In the genomic region with DNA sequence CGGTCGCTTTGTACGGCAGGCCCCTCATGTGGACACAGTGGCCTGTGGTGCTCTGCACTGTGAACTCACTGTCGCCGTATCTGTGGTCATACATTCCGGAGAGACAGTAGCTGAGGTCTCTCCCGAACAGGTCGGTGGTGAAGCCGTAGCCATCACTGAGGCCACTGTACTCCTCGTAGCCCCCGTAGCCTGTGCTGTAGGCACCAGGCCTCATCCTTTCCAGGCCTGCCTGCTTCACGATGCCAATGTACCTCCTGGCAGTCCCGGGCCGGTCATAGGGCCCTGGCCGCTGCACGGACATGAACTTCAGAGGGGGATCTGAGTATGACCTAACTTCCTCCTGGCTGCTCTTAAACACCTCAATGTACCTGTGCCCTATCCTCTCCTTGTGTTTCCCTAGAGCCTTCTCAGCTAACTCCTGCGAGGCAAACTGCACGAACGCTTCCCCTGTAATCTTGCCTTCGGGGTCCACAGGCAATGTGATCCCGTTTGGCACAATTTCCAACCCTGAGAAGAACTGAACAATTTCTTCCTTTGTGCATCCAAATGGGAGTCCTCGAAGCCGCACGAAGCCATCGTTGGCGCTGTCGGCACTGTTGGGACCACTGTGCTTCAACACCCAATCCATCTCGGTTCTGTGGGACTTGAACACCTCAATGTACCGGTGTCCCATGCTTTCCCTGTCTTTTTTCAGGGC, we compare ENCODE assay signal across 1 cellular context.
A peak's percentile ranks its signal among the peaks of the same experiment; 100 is the strongest.
TF ChIP-seq lines count a peak whose summit lies in the region.

No MANE protein-coding gene starts in this region.

TF ChIP-seq in HepG2, 621 proteins besides CTCF, POLR2A, EP300 and RAD21:
- TF ChIP-seq, protein P1, sequence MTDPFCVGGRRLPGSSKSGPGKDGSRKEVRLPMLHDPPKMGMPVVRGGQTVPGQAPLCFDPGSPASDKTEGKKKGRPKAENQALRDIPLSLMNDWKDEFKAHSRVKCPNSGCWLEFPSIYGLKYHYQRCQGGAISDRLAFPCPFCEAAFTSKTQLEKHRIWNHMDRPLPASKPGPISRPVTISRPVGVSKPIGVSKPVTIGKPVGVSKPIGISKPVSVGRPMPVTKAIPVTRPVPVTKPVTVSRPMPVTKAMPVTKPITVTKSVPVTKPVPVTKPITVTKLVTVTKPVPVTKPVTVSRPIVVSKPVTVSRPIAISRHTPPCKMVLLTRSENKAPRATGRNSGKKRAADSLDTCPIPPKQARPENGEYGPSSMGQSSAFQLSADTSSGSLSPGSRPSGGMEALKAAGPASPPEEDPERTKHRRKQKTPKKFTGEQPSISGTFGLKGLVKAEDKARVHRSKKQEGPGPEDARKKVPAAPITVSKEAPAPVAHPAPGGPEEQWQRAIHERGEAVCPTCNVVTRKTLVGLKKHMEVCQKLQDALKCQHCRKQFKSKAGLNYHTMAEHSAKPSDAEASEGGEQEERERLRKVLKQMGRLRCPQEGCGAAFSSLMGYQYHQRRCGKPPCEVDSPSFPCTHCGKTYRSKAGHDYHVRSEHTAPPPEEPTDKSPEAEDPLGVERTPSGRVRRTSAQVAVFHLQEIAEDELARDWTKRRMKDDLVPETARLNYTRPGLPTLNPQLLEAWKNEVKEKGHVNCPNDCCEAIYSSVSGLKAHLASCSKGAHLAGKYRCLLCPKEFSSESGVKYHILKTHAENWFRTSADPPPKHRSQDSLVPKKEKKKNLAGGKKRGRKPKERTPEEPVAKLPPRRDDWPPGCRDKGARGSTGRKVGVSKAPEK (CRISPR knock-in tag; IDR thresholded peaks at IDR 0.05; ENCODE audit: borderline replicate concordance), result no peak
- TF ChIP-seq, protein P2, sequence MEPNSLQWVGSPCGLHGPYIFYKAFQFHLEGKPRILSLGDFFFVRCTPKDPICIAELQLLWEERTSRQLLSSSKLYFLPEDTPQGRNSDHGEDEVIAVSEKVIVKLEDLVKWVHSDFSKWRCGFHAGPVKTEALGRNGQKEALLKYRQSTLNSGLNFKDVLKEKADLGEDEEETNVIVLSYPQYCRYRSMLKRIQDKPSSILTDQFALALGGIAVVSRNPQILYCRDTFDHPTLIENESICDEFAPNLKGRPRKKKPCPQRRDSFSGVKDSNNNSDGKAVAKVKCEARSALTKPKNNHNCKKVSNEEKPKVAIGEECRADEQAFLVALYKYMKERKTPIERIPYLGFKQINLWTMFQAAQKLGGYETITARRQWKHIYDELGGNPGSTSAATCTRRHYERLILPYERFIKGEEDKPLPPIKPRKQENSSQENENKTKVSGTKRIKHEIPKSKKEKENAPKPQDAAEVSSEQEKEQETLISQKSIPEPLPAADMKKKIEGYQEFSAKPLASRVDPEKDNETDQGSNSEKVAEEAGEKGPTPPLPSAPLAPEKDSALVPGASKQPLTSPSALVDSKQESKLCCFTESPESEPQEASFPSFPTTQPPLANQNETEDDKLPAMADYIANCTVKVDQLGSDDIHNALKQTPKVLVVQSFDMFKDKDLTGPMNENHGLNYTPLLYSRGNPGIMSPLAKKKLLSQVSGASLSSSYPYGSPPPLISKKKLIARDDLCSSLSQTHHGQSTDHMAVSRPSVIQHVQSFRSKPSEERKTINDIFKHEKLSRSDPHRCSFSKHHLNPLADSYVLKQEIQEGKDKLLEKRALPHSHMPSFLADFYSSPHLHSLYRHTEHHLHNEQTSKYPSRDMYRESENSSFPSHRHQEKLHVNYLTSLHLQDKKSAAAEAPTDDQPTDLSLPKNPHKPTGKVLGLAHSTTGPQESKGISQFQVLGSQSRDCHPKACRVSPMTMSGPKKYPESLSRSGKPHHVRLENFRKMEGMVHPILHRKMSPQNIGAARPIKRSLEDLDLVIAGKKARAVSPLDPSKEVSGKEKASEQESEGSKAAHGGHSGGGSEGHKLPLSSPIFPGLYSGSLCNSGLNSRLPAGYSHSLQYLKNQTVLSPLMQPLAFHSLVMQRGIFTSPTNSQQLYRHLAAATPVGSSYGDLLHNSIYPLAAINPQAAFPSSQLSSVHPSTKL (CRISPR knock-in tag; IDR thresholded peaks at IDR 0.05), result no peak
- TF ChIP-seq POLR2G (IDR thresholded peaks at IDR 0.05; ENCODE audit: low read depth, low read length), result peak; percentile 39; the same call in 1 of the 2 replicates
- TF ChIP-seq AGO2 (optimal IDR thresholded peaks at IDR 0.05; ENCODE audit: low read depth, low read length), result peak; percentile 32
- TF ChIP-seq, protein P3, sequence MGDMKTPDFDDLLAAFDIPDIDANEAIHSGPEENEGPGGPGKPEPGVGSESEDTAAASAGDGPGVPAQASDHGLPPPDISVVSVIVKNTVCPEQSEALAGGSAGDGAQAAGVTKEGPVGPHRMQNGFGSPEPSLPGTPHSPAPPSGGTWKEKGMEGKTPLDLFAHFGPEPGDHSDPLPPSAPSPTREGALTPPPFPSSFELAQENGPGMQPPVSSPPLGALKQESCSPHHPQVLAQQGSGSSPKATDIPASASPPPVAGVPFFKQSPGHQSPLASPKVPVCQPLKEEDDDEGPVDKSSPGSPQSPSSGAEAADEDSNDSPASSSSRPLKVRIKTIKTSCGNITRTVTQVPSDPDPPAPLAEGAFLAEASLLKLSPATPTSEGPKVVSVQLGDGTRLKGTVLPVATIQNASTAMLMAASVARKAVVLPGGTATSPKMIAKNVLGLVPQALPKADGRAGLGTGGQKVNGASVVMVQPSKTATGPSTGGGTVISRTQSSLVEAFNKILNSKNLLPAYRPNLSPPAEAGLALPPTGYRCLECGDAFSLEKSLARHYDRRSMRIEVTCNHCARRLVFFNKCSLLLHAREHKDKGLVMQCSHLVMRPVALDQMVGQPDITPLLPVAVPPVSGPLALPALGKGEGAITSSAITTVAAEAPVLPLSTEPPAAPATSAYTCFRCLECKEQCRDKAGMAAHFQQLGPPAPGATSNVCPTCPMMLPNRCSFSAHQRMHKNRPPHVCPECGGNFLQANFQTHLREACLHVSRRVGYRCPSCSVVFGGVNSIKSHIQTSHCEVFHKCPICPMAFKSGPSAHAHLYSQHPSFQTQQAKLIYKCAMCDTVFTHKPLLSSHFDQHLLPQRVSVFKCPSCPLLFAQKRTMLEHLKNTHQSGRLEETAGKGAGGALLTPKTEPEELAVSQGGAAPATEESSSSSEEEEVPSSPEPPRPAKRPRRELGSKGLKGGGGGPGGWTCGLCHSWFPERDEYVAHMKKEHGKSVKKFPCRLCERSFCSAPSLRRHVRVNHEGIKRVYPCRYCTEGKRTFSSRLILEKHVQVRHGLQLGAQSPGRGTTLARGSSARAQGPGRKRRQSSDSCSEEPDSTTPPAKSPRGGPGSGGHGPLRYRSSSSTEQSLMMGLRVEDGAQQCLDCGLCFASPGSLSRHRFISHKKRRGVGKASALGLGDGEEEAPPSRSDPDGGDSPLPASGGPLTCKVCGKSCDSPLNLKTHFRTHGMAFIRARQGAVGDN (CRISPR knock-in tag; IDR thresholded peaks at IDR 0.05), result 0 out of 2 replicates have a peak, but pooled peaks have one; percentile 15
- peak; percentile 76 for TF ChIP-seq RBM22 (optimal IDR thresholded peaks at IDR 0.05; ENCODE audit: low read length)
